In genomic region chr10:80079312-80079613, GRCh38 we compare ENCODE assay signal across 1 cellular context.
A peak's percentile ranks its signal among the peaks of the same experiment; 100 is the strongest.
TF ChIP-seq lines count a peak whose summit lies in the region.

No MANE protein-coding gene starts in this region.

TF ChIP-seq in HEK293, 187 proteins besides CTCF, POLR2A, EP300 and RAD21 (continued from another document):
- TF ChIP-seq PRDM4 (tag by site-specific recombination; IDR thresholded peaks at IDR 0.05) (no peak), ZNF501 (tag by site-specific recombination; IDR thresholded peaks at IDR 0.05) (no peak), ZNF335 (tag by site-specific recombination; conservative IDR thresholded peaks at IDR 0.05) (peak; percentile 79), ZBTB26 (tag by site-specific recombination; optimal IDR thresholded peaks at IDR 0.05) (no peak)
